In the genomic region with DNA sequence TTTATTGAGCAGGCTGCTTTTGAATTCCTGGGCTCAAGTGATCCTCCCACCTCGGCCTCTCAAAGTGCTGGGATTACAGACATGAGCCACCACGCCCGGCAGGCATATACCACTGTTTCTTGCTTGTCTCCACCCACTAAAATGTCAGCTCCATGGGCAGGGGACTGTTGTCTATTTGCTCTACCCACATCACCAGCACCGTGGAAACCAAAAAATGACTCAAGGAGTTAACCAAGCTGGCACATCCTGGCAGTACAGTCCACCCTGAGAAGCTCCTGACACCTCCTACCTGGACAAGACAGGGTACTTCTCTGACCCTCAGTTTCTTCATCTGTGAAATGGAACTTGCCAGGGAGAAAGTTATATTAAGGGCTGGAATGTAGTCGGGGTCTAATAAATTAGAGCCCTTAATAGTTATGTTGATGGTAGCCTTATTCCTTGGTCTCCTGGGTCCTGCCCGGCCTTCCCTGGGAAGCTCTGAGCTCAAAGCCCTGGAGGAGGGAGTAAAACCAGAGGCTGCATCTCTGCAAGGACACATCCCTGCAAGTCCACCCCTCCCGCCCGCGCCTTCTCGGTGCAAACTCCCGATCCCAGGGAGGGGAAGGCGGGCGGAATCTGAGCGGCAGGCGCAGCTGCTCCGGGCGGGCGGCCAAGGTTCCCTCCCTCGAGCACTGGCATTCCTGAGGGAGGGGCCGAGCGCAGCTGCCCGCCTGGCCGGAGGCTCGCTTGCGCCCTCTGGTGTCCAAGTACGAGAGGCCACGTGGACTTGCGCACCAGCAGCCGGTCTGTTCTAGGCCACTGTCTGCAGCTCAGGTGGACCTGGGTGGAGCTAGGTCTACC, we compare ENCODE assay signal across 8 cellular contexts. TPM values are rescaled to one million over a fixed set of nuclear protein-coding genes. Genes with fewer than 3 reads are reported as not detected.
DNase-seq lines count a peak whose midpoint lies in the region; ATAC-seq and TF ChIP-seq lines count a peak whose summit lies in the region.

No MANE protein-coding gene starts in this region.

- peaks cover 13% of the 10 kb centered on the region for H3K27me3 Mint-ChIP-seq in activated CD8-positive, alpha-beta T cell treated with anti-CD3 and anti-CD28 coated beads for 36 hours

- DNase-seq in DMS79 treated with DMSO at 0.1 percent for 48 hours (lab: John Stamatoyannopoulos, UW), result peak; percentile 86
- DNase-seq in HPDE6-E6E7 (ENCODE audit: extremely low spot score), result peak; percentile 90
- peak; percentile 58 for DNase-seq in NCI-H82 treated with DMSO at 0.1 percent for 48 hours (lab: John Stamatoyannopoulos, UW; ENCODE audit: unreplicated experiment)
- peak; percentile 86 for DNase-seq in activated CD8-positive, alpha-beta T cell treated with anti-CD3 and anti-CD28 coated beads for 36 hours
- peak; percentile 63 for DNase-seq in effector CD8-positive, alpha-beta T cell (lab: John Stamatoyannopoulos, UW)
- peak; percentile 94 to 95 for DNase-seq in lung microvascular endothelial cell (ENCODE audit: low read depth in 2 of 2)
- DNase-seq in stimulated activated CD8-positive, alpha-beta memory T cell treated with anti-CD3 and anti-CD28 coated beads, Interleukin-12 subunit alpha, Interleukin-12 subunit beta, amount 100 ng/mL, for 24 hours (ENCODE audit: extremely low read depth), result peak; percentile 43

- POLR2A ChIA-PET in activated CD8-positive, alpha-beta T cell treated with anti-CD3 and anti-CD28 coated beads for 36 hours (lab: Charles Lee), result interaction anchor here (0.8 to 1.1 kb wide), 2 partner anchors 20 to 192 kb away, joined by 4 read pairs; no protein-coding TSS in a partner anchor

- no peak overlapping the region for H3K4me3 Mint-ChIP-seq in activated CD8-positive, alpha-beta T cell treated with anti-CD3 and anti-CD28 coated beads for 36 hours

- no peak overlapping the region for H3K27ac Mint-ChIP-seq in activated CD8-positive, alpha-beta T cell treated with anti-CD3 and anti-CD28 coated beads for 36 hours

- peak; percentile 94 for TF ChIP-seq CTCF in activated CD8-positive, alpha-beta T cell treated with anti-CD3 and anti-CD28 coated beads for 36 hours (IDR thresholded peaks at IDR 0.05)

- CTCF ChIA-PET in activated CD8-positive, alpha-beta T cell treated with anti-CD3 and anti-CD28 coated beads for 36 hours (lab: Charles Lee), result interaction anchor here (0.5 to 4.6 kb wide), 48 partner anchors 10 to 599 kb away, joined by 3 to 100 read pairs (median 4); a partner anchor contains a TSS

- no peaks in the 10 kb centered on the region for H3K36me3 Mint-ChIP-seq in activated CD8-positive, alpha-beta T cell treated with anti-CD3 and anti-CD28 coated beads for 36 hours (ENCODE audit: low read depth)

- intact Hi-C loops in activated CD8-positive, alpha-beta T cell treated with anti-CD3 and anti-CD28 coated beads for 36 hours (cut with micrococcal nuclease), result loop anchor here (2.0 kb wide), 1 partner anchor 93 kb away; no protein-coding TSS in a partner anchor

- peak; percentile 98 for ATAC-seq in activated CD8-positive, alpha-beta T cell treated with anti-CD3 and anti-CD28 coated beads for 36 hours
- ATAC-seq in HG02840 (IDR thresholded peaks at IDR 0.05; ENCODE audit: low FRiP score, unreplicated experiment), result no peak

- no peaks in the 10 kb centered on the region for H3K9me3 Mint-ChIP-seq in activated CD8-positive, alpha-beta T cell treated with anti-CD3 and anti-CD28 coated beads for 36 hours

- H3K4me1 Mint-ChIP-seq in activated CD8-positive, alpha-beta T cell treated with anti-CD3 and anti-CD28 coated beads for 36 hours (ENCODE audit: low read depth), result peaks cover 4% of the 10 kb centered on the region

RNA-seq across cellular contexts. Expression of a gene that starts 14.1 kb away (rescaled TPM):
- not detected for total RNA-seq in activated CD8-positive, alpha-beta T cell treated with anti-CD3 and anti-CD28 coated beads for 36 hours
- not detected in 2 replicates for total RNA-seq in lung microvascular endothelial cell

RNA-seq across cellular contexts. Expression of a gene that starts 17.1 kb away (rescaled TPM):
- total RNA-seq in activated CD8-positive, alpha-beta T cell treated with anti-CD3 and anti-CD28 coated beads for 36 hours, result 1 to 10 TPM; 2.7 to 2.8 TPM
- under 0.01 TPM in 2 replicates for total RNA-seq in lung microvascular endothelial cell

RNA-seq across cellular contexts. Expression of a gene that starts 58.7 kb away (rescaled TPM):
- 10 to 100 TPM; 45.6 to 49.5 TPM for total RNA-seq in activated CD8-positive, alpha-beta T cell treated with anti-CD3 and anti-CD28 coated beads for 36 hours
- total RNA-seq in lung microvascular endothelial cell, result 12.9 and 20.4 TPM in 2 replicates

Comparison
In these comparisons a context has a peak if more than half of its experiments do, and no peak if none do; other contexts are left out.
1. DNase-seq: peak in every context shown above with its lines; median percentile 94 in lung microvascular endothelial cell; 90 in HPDE6-E6E7; 86 in DMS79 treated with DMSO at 0.1 percent for 48 hours; 86 in activated CD8-positive, alpha-beta T cell treated with anti-CD3 and anti-CD28 coated beads for 36 hours; 63 in effector CD8-positive, alpha-beta T cell; 58 in NCI-H82 treated with DMSO at 0.1 percent for 48 hours; 43 in stimulated activated CD8-positive, alpha-beta memory T cell treated with anti-CD3 and anti-CD28 coated beads, Interleukin-12 subunit alpha, Interleukin-12 subunit beta, amount 100 ng/mL, for 24 hours.